Comparison of ENCODE assay signal across 8 cellular contexts in the genomic region with DNA sequence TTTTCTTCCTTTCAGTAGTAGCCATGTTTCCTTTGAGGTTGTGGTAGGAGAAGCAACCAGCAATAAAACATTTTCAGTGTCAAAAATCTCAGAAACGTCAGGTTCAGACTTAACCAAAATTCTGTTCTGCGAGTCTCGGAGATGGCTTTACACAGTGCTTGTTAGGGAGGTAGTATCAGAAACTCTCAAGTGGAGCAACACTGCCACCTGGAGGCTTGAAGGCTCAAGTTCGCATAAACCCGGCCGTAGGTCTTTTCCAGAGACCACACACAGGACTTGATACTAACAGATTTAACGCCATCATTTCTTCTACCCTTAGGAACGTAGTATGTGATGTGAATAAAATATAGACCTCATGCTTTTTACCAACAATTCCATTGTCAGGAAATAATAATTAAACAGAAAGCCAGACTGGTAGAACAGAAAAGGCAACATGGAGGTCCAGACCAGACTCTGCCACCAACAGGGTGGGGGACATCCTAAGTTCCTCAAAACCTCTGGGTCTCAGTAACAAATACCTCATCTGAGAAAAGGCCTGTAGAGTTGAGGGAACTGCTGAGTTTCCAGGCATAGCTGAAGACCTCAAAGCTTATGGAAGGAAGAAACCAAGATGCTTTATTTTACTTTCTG. TPM values are rescaled to one million over a fixed set of nuclear protein-coding genes. Genes with fewer than 3 reads are reported as not detected.
DNase-seq lines count a peak whose midpoint lies in the region; FAIRE-seq and TF ChIP-seq lines count a peak whose summit lies in the region.

No MANE protein-coding gene starts in this region.

- no peaks in the 10 kb centered on the region for H3K79me2 ChIP-seq in parathyroid adenoma

- H3K4me2 ChIP-seq in parathyroid adenoma (ENCODE audit: low read length) = no peak overlapping the region

- 1 to 2% methylated on average over 8 of the region's 8 CpGs for WGBS in tibial nerve, 2 donors

- peak; percentile 69 for DNase-seq in GDM1 (lab: John Stamatoyannopoulos, UW)
- DNase-seq in HAP-1 (ENCODE audit: low spot score in 2 of 2) = peak; percentile 78 to 85
- peak; percentile 64 for DNase-seq in MG63
- DNase-seq in SJCRH30 = peak; percentile 82 to 97
- DNase-seq in activated naive CD4-positive, alpha-beta T cell (lab: John Stamatoyannopoulos, UW) = peak; percentile 42 to 76 (median 69)
- DNase-seq in frontal cortex (ENCODE audit: low spot score in 2 of 2) = peak; percentile 53 to 64
- peak; percentile 69 to 93 for DNase-seq in tibial nerve (ENCODE audit: low spot score in 2 of 2)

- no peaks in the 10 kb centered on the region for H3K36me3 ChIP-seq in HAP-1 (replicated peaks)
- H3K36me3 ChIP-seq in MG63 = no peaks in the 10 kb centered on the region
- H3K36me3 ChIP-seq in SJCRH30 = peaks cover 4% of the 10 kb centered on the region; the same call in 1 of the 2 replicates
- no peaks in the 10 kb centered on the region for H3K36me3 ChIP-seq in parathyroid adenoma (ENCODE audit: control insufficient read depth, insufficient read depth, low read length)
- peaks cover 0 to 17% (median 0%) of the 10 kb centered on the region in 3 donors for H3K36me3 ChIP-seq in tibial nerve

- no peak overlapping the region for H2AFZ ChIP-seq in parathyroid adenoma

- no peak for TF ChIP-seq POLR2A in tibial nerve (IDR thresholded peaks at IDR 0.05)

- TF ChIP-seq CTCF in parathyroid adenoma (IDR thresholded peaks at IDR 0.05) (peak; percentile 84), tibial nerve (IDR thresholded peaks at IDR 0.05) (peak; percentile 73 to 91 (median 86))

- no peak overlapping the region for H3K9ac ChIP-seq in parathyroid adenoma

- no peaks in the 10 kb centered on the region for H3K9me3 ChIP-seq in HAP-1
- H3K9me3 ChIP-seq in MG63 = no peaks in the 10 kb centered on the region
- H3K9me3 ChIP-seq in SJCRH30 (replicated peaks) = no peaks in the 10 kb centered on the region
- no peaks in the 10 kb centered on the region for H3K9me3 ChIP-seq in parathyroid adenoma (ENCODE audit: control insufficient read depth, low read length)
- H3K9me3 ChIP-seq in tibial nerve = no peaks in the 10 kb centered on the region

- no peak overlapping the region for H3K27ac ChIP-seq in SJCRH30
- no peak overlapping the region for H3K27ac ChIP-seq in parathyroid adenoma
- peak overlapping the region in 2 of 4 donors; percentile 36 to 67 for H3K27ac ChIP-seq in tibial nerve

- TF ChIP-seq EP300 in tibial nerve (IDR thresholded peaks at IDR 0.05) = no peak

- no peaks in the 10 kb centered on the region for H3K27me3 ChIP-seq in HAP-1 (ENCODE audit: low read depth)
- H3K27me3 ChIP-seq in MG63 = no peaks in the 10 kb centered on the region
- H3K27me3 ChIP-seq in SJCRH30 = no peaks in the 10 kb centered on the region
- H3K27me3 ChIP-seq in parathyroid adenoma (ENCODE audit: control insufficient read depth, insufficient read depth, low read length) = no peaks in the 10 kb centered on the region
- H3K27me3 ChIP-seq in tibial nerve = no peaks in the 10 kb centered on the region

- in situ Hi-C loops in HAP-1 (cut with MboI; ENCODE audit: low sequenced_read_pairs) = loop anchor here (25.0 kb wide), 3 partner anchors 751 to 1101 kb away; no protein-coding TSS in a partner anchor

- H3K4me1 ChIP-seq in HAP-1 (peaks cover 4% of the 10 kb centered on the region; the same call in 1 of the 2 replicates), SJCRH30 (peaks cover 15% of the 10 kb centered on the region), parathyroid adenoma (no peaks in the 10 kb centered on the region), tibial nerve (peaks cover 0 to 63% (median 10%) of the 10 kb centered on the region in 4 donors)

- FAIRE-seq in frontal cortex (lab: Jason Lieb, UNC) = peak; percentile 82

- H3K4me3 ChIP-seq in HAP-1 (no peak overlapping the region), MG63 (no peak overlapping the region), SJCRH30 (no peak overlapping the region), parathyroid adenoma (ENCODE audit: low read depth, low read length) (no peak overlapping the region), tibial nerve (no peak overlapping the region)

RNA-seq across cellular contexts. Expression of gene PTGER4, which starts 8.5 kb away (rescaled TPM):
- 1.2 and 2.1 TPM in 2 replicates for total RNA-seq in MG63 (2014; rRNA removed; shearing (Covaris generic); ENCODE audit: low replicate concordance)
- 7.4 and 9.6 TPM in 2 replicates for total RNA-seq in SJCRH30 (2014; rRNA removed; shearing (Covaris generic))
- total RNA-seq in frontal cortex (1.6 TPM), tibial nerve (10 to 100 TPM; 21.6 to 72.3 (median 57.0) TPM)
